In the genomic region with DNA sequence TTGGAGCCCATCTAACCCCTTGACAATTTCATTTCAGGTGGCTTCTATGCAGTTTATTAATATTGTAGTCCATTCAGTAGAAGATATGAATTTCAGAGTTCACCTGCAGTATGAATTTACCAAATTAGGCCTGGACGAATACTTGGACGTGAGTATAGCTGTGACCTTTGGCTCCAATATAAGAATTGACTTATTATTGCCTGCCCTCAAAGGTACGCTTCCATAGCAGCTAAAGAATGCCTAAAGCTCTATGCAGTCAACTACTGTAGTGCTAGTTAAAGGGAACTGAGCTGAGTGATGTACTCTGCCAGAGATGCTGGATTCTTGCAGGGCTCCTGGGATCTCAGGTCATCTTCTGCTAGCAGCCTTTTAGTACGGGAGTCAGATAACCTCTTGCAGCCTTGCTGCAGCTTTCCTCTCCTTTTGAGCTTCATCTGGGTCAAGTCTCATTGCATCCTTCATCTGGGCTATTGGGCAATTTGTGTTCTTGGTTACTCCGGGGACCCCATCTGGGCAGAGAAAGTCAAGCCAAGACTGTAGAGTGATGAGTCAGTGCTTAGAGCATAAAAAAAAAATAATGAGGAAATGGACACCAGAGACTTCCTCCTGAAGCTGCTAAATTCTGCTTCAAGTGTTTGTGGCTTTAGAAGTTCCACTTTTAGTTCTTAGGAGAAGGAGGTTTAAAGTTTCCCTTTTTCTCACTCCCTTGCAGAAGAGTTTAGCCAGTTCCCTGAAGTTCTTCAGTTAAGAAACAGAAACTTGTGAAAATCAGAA, we compare ENCODE assay signal across 8 cellular contexts.
A peak's percentile ranks its signal among the peaks of the same experiment; 100 is the strongest.
DNase-seq lines count a peak whose midpoint lies in the region; ATAC-seq and TF ChIP-seq lines count a peak whose summit lies in the region.

No MANE protein-coding gene starts in this region.

- H3K27ac Mint-ChIP-seq in Caco-2 (ENCODE audit: unreplicated experiment), result no peak overlapping the region

- H3K4me1 Mint-ChIP-seq in Caco-2 (ENCODE audit: low read depth, unreplicated experiment), result peaks cover 14% of the 10 kb centered on the region

- no peak overlapping the region for H2AFZ ChIP-seq in smooth muscle cell (ENCODE audit: low read depth)

- H3K9me3 ChIP-seq in smooth muscle cell (replicated peaks; ENCODE audit: low read depth), result no peaks in the 10 kb centered on the region
- no peaks in the 10 kb centered on the region for H3K9me3 ChIP-seq in Caco-2

- intact Hi-C loops in Caco-2 (cut with micrococcal nuclease; ENCODE audit: unreplicated experiment), result no loop called here

- no peak overlapping the region for H3K4me3 Mint-ChIP-seq in Caco-2 (ENCODE audit: unreplicated experiment)

- WGBS in smooth muscle cell (ENCODE audit: low lambda C conversion rate), result 73% methylated on average over 5 of the region's 5 CpGs

- TF ChIP-seq CTCF in fibroblast of villous mesenchyme (IDR thresholded peaks at IDR 0.05; ENCODE audit: insufficient read depth, low read depth, low read length), result no peak
- TF ChIP-seq CTCF in smooth muscle cell (IDR thresholded peaks at IDR 0.05; ENCODE audit: borderline replicate concordance, insufficient read depth, poor library complexity, severe bottlenecking), result no peak
- TF ChIP-seq CTCF in Caco-2 (IDR thresholded peaks at IDR 0.05; ENCODE audit: insufficient read depth in 1 of 2, low read depth in 1 of 2, low read length in 1 of 2, severe bottlenecking in 1 of 2, unreplicated experiment in 1 of 2), result no peak

- H3K27me3 Mint-ChIP-seq in Caco-2 (ENCODE audit: insufficient read depth, unreplicated experiment), result no peaks in the 10 kb centered on the region

- no peak overlapping the region for H3K27ac ChIP-seq in smooth muscle cell (ENCODE audit: low read depth)

- H3K9ac ChIP-seq in smooth muscle cell (ENCODE audit: low read depth), result no peak overlapping the region

- H4K20me1 ChIP-seq in smooth muscle cell (ENCODE audit: low read depth), result no peaks in the 10 kb centered on the region

- no peaks in the 10 kb centered on the region for H3K79me2 ChIP-seq in smooth muscle cell (ENCODE audit: low read depth)

- no peaks in the 10 kb centered on the region for H3F3A ChIP-seq in smooth muscle cell (ENCODE audit: low read depth)

- POLR2A ChIA-PET in Caco-2 (lab: Charles Lee), result no interaction called here

- CTCF ChIA-PET in Caco-2 (lab: Charles Lee), result no interaction called here

- no TSS peak for BruUV-seq in Caco-2 (replicated peaks; lab: Mats Ljungman, UMichigan)

- peak; percentile 82 for ATAC-seq in GM19025 (IDR thresholded peaks at IDR 0.05; ENCODE audit: low read depth, unreplicated experiment)
- peak; percentile 65 for ATAC-seq in HG03097 (IDR thresholded peaks at IDR 0.05; ENCODE audit: low FRiP score, unreplicated experiment)

- H3K27me3 ChIP-seq in smooth muscle cell (ENCODE audit: low read depth) (no peaks in the 10 kb centered on the region), Caco-2 (replicated peaks; ENCODE audit: control insufficient read depth, insufficient read depth, low read length) (no peaks in the 10 kb centered on the region)

- peaks cover 16% of the 10 kb centered on the region for H3K36me3 Mint-ChIP-seq in Caco-2 (ENCODE audit: insufficient read depth, unreplicated experiment)

- DNase-seq in A172 (ENCODE audit: low spot score) (peak; percentile 56), SIG-M5 treated with dmso at 0.1 percent for 504 hours (lab: John Stamatoyannopoulos, UW; ENCODE audit: unreplicated experiment) (peak; percentile 99), fibroblast of villous mesenchyme (ENCODE audit: low read depth) (peak; percentile 94), smooth muscle cell (lab: John Stamatoyannopoulos, UW; ENCODE audit: unreplicated experiment) (no peak), Caco-2 (no peak)
- no peak for DNase-seq in activated CD4-positive, alpha-beta T cell treated with anti-CD3 and anti-CD28 coated beads, Interleukin-2, amount 50 U/mL, for 48 hours

- H3K4me1 ChIP-seq in smooth muscle cell (ENCODE audit: low read depth), result no peaks in the 10 kb centered on the region
- peaks cover 22% of the 10 kb centered on the region for H3K4me1 ChIP-seq in Caco-2

- H3K4me2 ChIP-seq in smooth muscle cell, result peak overlapping the region; percentile 24

- no peaks in the 10 kb centered on the region for H3K36me3 ChIP-seq in smooth muscle cell (ENCODE audit: low read depth)
- no peaks in the 10 kb centered on the region; the same call in 1 of the 2 replicates for H3K36me3 ChIP-seq in Caco-2 (ENCODE audit: control insufficient read depth, insufficient read depth, low read length)

- no peaks in the 10 kb centered on the region for H3K9me3 Mint-ChIP-seq in Caco-2 (ENCODE audit: unreplicated experiment)

- H3K4me3 ChIP-seq in fibroblast of villous mesenchyme (ENCODE audit: low read depth, low read length), result no peak overlapping the region
- H3K4me3 ChIP-seq in smooth muscle cell, result no peak overlapping the region
- H3K4me3 ChIP-seq in Caco-2 (ENCODE audit: low read depth, low read length), result no peak overlapping the region

Comparison
In these comparisons a context has a peak if more than half of its experiments do, and no peak if none do; other contexts are left out.
1. DNase-seq: peak in A172 (single experiment), SIG-M5 treated with dmso at 0.1 percent for 504 hours (single experiment) and fibroblast of villous mesenchyme (single experiment); none in smooth muscle cell (single experiment), Caco-2 (0 of 2) and activated CD4-positive, alpha-beta T cell treated with anti-CD3 and anti-CD28 coated beads, Interleukin-2, amount 50 U/mL, for 48 hours (0 of 2).